ENCODE assay signal across 16 cellular contexts in the genomic region with DNA sequence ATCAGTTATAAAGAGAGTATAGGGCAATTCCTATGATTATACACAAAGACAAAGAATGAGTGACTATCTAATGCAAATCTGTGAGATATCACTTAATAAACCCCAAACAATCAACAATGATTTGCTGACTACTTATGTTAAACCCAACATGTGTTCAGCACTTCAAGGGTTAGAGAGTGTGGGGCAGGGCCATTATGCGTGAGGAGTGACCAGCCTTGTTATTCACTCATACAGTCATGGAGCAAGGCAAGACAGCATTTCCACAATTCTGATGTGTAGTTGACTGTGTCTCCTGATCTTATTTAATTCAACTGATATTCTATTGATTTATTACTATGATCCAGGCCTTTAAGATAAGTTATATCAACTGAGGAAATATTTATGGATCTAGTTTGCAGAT.
DNase-seq lines count a peak whose midpoint lies in the region; ATAC-seq and TF ChIP-seq lines count a peak whose summit lies in the region.
"Had no signal": no experiment of that assay in that cellular context is flagged by ENCODE, and none has a peak within 500 bp of the region (broad histone marks: within the 10 kb centered on the region; RNA-seq: fewer than 3 reads in every experiment).

No MANE protein-coding gene starts in this region.

- H3K9me3 Mint-ChIP-seq in mesothelial cell of epicardium (peaks cover 11% of the 10 kb centered on the region), progenitor cell of endocrine pancreas (ENCODE audit: low read depth) (peaks cover 10% of the 10 kb centered on the region)
- H3K9me3 Mint-ChIP-seq: CD4-positive, alpha-beta T cell had no signal

- no peak overlapping the region for H3K4me3 ChIP-seq in heart right ventricle
- H3K4me3 ChIP-seq: GM23338 had no signal

- no peaks in the 10 kb centered on the region for H3K36me3 ChIP-seq in heart right ventricle

- no peak overlapping the region for H3K4me3 Mint-ChIP-seq in mesothelial cell of epicardium
- no peak overlapping the region for H3K4me3 Mint-ChIP-seq in progenitor cell of endocrine pancreas (ENCODE audit: low read depth)
- H3K4me3 Mint-ChIP-seq: CD4-positive, alpha-beta T cell; GM23338 had no signal

- WGBS in heart right ventricle, 2 donors, result 64 to 68% methylated on average over 1 of the region's 1 CpG

- H3K27me3 Mint-ChIP-seq in mesothelial cell of epicardium (ENCODE audit: low read depth) (no peaks in the 10 kb centered on the region), progenitor cell of endocrine pancreas (peaks cover 19% of the 10 kb centered on the region)
- H3K27me3 Mint-ChIP-seq: CD4-positive, alpha-beta T cell had no signal

- peaks cover 0 to 5% (median 0%) of the 10 kb centered on the region in 11 donors for H3K9me3 ChIP-seq in heart right ventricle

- no peaks in the 10 kb centered on the region for H3K27me3 ChIP-seq in heart right ventricle

- ATAC-seq in heart right ventricle (peak in 1 of 8 donors; percentile 45), Right ventricle myocardium inferior (no peak), HG03135 (IDR thresholded peaks at IDR 0.05; ENCODE audit: unreplicated experiment) (no peak), HG03354 (IDR thresholded peaks at IDR 0.05; ENCODE audit: poor library complexity, severe bottlenecking, unreplicated experiment) (no peak)
- ATAC-seq: GM23338 had no signal

- DNase-seq in heart right ventricle (no peak), Right ventricle myocardium inferior (ENCODE audit: missing footprints) (no peak), OCI-M1 (lab: John Stamatoyannopoulos, UW) (peak; percentile 51), mesothelial cell of epicardium (ENCODE audit: low spot score in 2 of 2, unreplicated experiment in 2 of 2) (no peak), progenitor cell of endocrine pancreas (ENCODE audit: low spot score, unreplicated experiment) (no peak)
- DNase-seq: ACHN; Calu3; CD4-positive, alpha-beta T cell; DMS79 treated with DMSO at 0.1 percent for 48 hours; GF-D8; HCEC 1CT; IMR-90 had no signal

- H3K4me1 ChIP-seq in heart right ventricle, result peaks cover 0 to 27% (median 1%) of the 10 kb centered on the region in 9 donors

- peak overlapping the region in 8 of 10 donors; percentile 2 to 90 (median 76) for H3K27ac ChIP-seq in heart right ventricle
- H3K27ac ChIP-seq: C4-2B had no signal

- TF ChIP-seq CTCF in heart right ventricle (IDR thresholded peaks at IDR 0.05), result no peak
- TF ChIP-seq CTCF in mesothelial cell of epicardium (IDR thresholded peaks at IDR 0.05; ENCODE audit: unreplicated experiment), result no peak
- TF ChIP-seq CTCF in progenitor cell of endocrine pancreas (IDR thresholded peaks at IDR 0.05; ENCODE audit: unreplicated experiment), result no peak

- H3K27ac Mint-ChIP-seq in mesothelial cell of epicardium (peak overlapping the region; percentile 76), progenitor cell of endocrine pancreas (no peak overlapping the region)
- H3K27ac Mint-ChIP-seq: CD4-positive, alpha-beta T cell; GM23338 had no signal

- peaks cover 4% of the 10 kb centered on the region for H3K36me3 Mint-ChIP-seq in mesothelial cell of epicardium
- H3K36me3 Mint-ChIP-seq in progenitor cell of endocrine pancreas (ENCODE audit: insufficient read depth), result peaks cover 3% of the 10 kb centered on the region

- intact Hi-C loops in heart right ventricle (cut with DNase I), result no loop called here
- intact Hi-C loops in Right ventricle myocardium inferior (cut with DNase I), result no loop called here

- H3K4me1 Mint-ChIP-seq in mesothelial cell of epicardium, result peaks cover 22% of the 10 kb centered on the region
- peaks cover 13% of the 10 kb centered on the region for H3K4me1 Mint-ChIP-seq in progenitor cell of endocrine pancreas (ENCODE audit: low read depth)
- H3K4me1 Mint-ChIP-seq: GM23338 had no signal
